Comparison of ENCODE assay signal across 2 cellular contexts in genomic region chr15:65101891-65102708, GRCh38.
A peak's percentile ranks its signal among the peaks of the same experiment; 100 is the strongest.
TF ChIP-seq lines count a peak whose summit lies in the region.

No MANE protein-coding gene starts in this region.

TF ChIP-seq in HepG2, 621 proteins besides CTCF, POLR2A, EP300 and RAD21:
- TF ChIP-seq SMYD3 (CRISPR knock-in tag; IDR thresholded peaks at IDR 0.05), result no peak
- TF ChIP-seq GFI1 (CRISPR knock-in tag; IDR thresholded peaks at IDR 0.05; ENCODE audit: borderline replicate concordance), result peak; percentile 39; the same call in 1 of the 2 replicates

TF ChIP-seq in HEK293T, 16 proteins besides CTCF, POLR2A, EP300 and RAD21:
- TF ChIP-seq ZNF384 (IDR thresholded peaks at IDR 0.05) (no peak), ELF4 (IDR thresholded peaks at IDR 0.05) (no peak), HDGF (IDR thresholded peaks at IDR 0.05; ENCODE audit: borderline replicate concordance) (no peak), SUZ12 (IDR thresholded peaks at IDR 0.05) (no peak), TARDBP (IDR thresholded peaks at IDR 0.05) (no peak), NFRKB (IDR thresholded peaks at IDR 0.05) (no peak), FOXK2 (IDR thresholded peaks at IDR 0.05) (no peak)
